Comparison of ENCODE assay signal across 17 cellular contexts in the genomic region with DNA sequence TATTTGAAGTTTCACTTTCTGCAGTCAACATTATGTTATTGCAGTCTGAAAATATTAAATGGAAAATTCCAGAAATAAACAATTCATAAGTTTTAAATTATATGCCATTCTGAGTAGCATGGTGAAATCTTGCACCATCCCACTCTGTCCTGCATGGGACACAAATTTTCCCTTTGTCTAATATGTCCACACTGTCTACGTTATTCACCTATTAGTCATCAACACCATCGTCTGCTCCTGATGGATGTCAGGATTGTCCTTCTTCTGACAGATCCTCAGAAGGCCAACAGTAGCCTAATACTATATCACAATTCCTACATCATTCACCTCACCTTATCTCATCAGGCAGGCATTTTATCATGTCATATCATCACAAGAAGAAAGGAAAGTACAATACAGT.
"Had no signal": no experiment of that assay in that cellular context is flagged by ENCODE, and none has a peak within 500 bp of the region (broad histone marks: within the 10 kb centered on the region; RNA-seq: fewer than 3 reads in every experiment).

No MANE protein-coding gene starts in this region.

- DNase-seq: activated CD4-positive, alpha-beta T cell treated with anti-CD3 and anti-CD28 coated beads, Interleukin-2, amount 50 U/mL, for 48 hours; activated gamma-delta T cell treated with Interleukin-2 at 50 U/mL for 16 hours; activated naive CD8-positive, alpha-beta T cell treated with anti-CD3 and anti-CD28 coated beads, Interleukin-2, amount 10 ng/mL, durations not matched to agents 7 days and 5 days; activated T-cell treated with anti-CD3 and anti-CD28 coated beads, Interleukin-2, amount 50 U/mL, for 48 hours; caudate nucleus; dermis blood vessel endothelial cell; erythroblast; head of caudate nucleus; mucosa of descending colon; naive thymus-derived CD8-positive, alpha-beta T cell; posterior cingulate gyrus; right cardiac atrium; T-helper 17 cell had no signal

- H3K27me3 ChIP-seq: ascending aorta, neutrophil, tibial nerve had no signal

- H3K4me3 ChIP-seq: ascending aorta, mucosa of descending colon, tibial nerve had no signal

- ATAC-seq: mucosa of descending colon; naive thymus-derived CD8-positive, alpha-beta T cell; right cardiac atrium; stimulated activated effector memory CD8-positive, alpha-beta T cell treated with anti-CD3 and anti-CD28 coated beads, Interleukin-12 subunit alpha, Interleukin-12 subunit beta, amount 100 ng/mL, for 72 hours; T-helper 17 cell had no signal

- H3K9me3 ChIP-seq: ascending aorta, mucosa of descending colon, neutrophil, tibial nerve had no signal

- H3K4me1 ChIP-seq: ascending aorta had no signal

- H3K36me3 ChIP-seq: ascending aorta, neutrophil, tibial nerve had no signal

- H3K27ac ChIP-seq: ascending aorta, neutrophil, tibial nerve had no signal
